11 cellular contexts compared by ENCODE assay signal in genomic region chr10:44725404-44725803, GRCh38.
DNase-seq lines count a peak whose midpoint lies in the region; ATAC-seq, FAIRE-seq and TF ChIP-seq lines count a peak whose summit lies in the region.
"Had no signal": no experiment of that assay in that cellular context is flagged by ENCODE, and none has a peak within 500 bp of the region (broad histone marks: within the 10 kb centered on the region; RNA-seq: fewer than 3 reads in every experiment).

No MANE protein-coding gene starts in this region.

- DNase-seq in AG20443 (ENCODE audit: low spot score) (peak; percentile 48), GM12878 (ENCODE audit: low read depth, low spot score) (no peak), Calu3 (no peak), BE2C (no peak), mesendoderm (no peak), GM13977 (ENCODE audit: low spot score) (no peak)
- DNase-seq: activated naive CD4-positive, alpha-beta T cell treated with anti-CD3 and anti-CD28 coated beads, Interleukin-2, amount 50 U/mL, for 16 hours; spleen had no signal

- no peak overlapping the region for H3K23ac ChIP-seq in mesendoderm (ENCODE audit: low read length)

- H2BK120ac ChIP-seq in mesendoderm (ENCODE audit: low read depth, low read length) = no peak overlapping the region

- H3K36me3 Mint-ChIP-seq in Calu3 (ENCODE audit: insufficient read depth, unreplicated experiment) = no peaks in the 10 kb centered on the region

- intact Hi-C loops in GM12878 (cut with micrococcal nuclease; ENCODE audit: unreplicated experiment) = no loop called here
- intact Hi-C loops in Calu3 (cut with micrococcal nuclease; ENCODE audit: unreplicated experiment) = no loop called here

- no peak overlapping the region for H3K18ac ChIP-seq in mesendoderm (ENCODE audit: low read length)

- H3K27me3 ChIP-seq in GM12878 (replicated peaks in 1 of 2; ENCODE audit: control insufficient read depth in 2 of 2, insufficient read depth in 2 of 2, low read length in 1 of 2) = no peaks in the 10 kb centered on the region
- H3K27me3 ChIP-seq in BE2C = no peaks in the 10 kb centered on the region
- H3K27me3 ChIP-seq in mesendoderm (ENCODE audit: insufficient read depth, low read length, poor library complexity) = no peaks in the 10 kb centered on the region
- H3K27me3 ChIP-seq: spleen had no signal

- peak in 1 of 2 experiments; percentile 10; a peak in 1 of 4 replicates for TF ChIP-seq EP300 in GM12878 (IDR thresholded peaks at IDR 0.05; ENCODE audit: borderline replicate concordance in 1 of 2, control insufficient read depth in 1 of 2, low read depth in 2 of 2, low read length in 2 of 2)

- H3K9ac ChIP-seq in GM12878 (ENCODE audit: control insufficient read depth, insufficient read depth, low read length) = no peak overlapping the region
- no peak overlapping the region for H3K9ac ChIP-seq in mesendoderm (ENCODE audit: low read length)

- no peak overlapping the region for H2BK15ac ChIP-seq in mesendoderm (replicated peaks; ENCODE audit: low read depth)

- POLR2A ChIA-PET in GM12878 (lab: Charles Lee) = no interaction called here

- FAIRE-seq in GM12878 (lab: Jason Lieb, UNC) = no peak
- FAIRE-seq: H1 had no signal

- no peak overlapping the region for H2AK5ac ChIP-seq in mesendoderm (ENCODE audit: low read length)

- no peak overlapping the region for H3K4ac ChIP-seq in mesendoderm (ENCODE audit: low read depth, low read length)

- SMC1A ChIA-PET in GM12878 (lab: Charles Lee; ENCODE audit: uncharacterized antibody, unreplicated experiment) = no interaction called here

- no peaks in the 10 kb centered on the region for H3K27me3 Mint-ChIP-seq in Calu3 (ENCODE audit: unreplicated experiment)

- H3K4me3 ChIP-seq in GM12878 (no peak overlapping the region), BE2C (ENCODE audit: low read depth, low read length) (no peak overlapping the region), mesendoderm (ENCODE audit: low read length) (no peak overlapping the region)
- H3K4me3 ChIP-seq: spleen had no signal

- H3K27ac ChIP-seq in GM12878 (ENCODE audit: control insufficient read depth, insufficient read depth) (no peak overlapping the region), mesendoderm (ENCODE audit: low read depth, low read length) (no peak overlapping the region)
- H3K27ac ChIP-seq: spleen had no signal

- TF ChIP-seq RAD21 in GM12878 (IDR thresholded peaks at IDR 0.05; ENCODE audit: insufficient read depth, low read depth, low read length) = no peak

- H3K9me3 ChIP-seq in GM12878 (replicated peaks; ENCODE audit: control insufficient read depth, insufficient read depth, low read length) (no peaks in the 10 kb centered on the region; the same call in 2 of the 3 replicates), BE2C (no peaks in the 10 kb centered on the region)

- 94% methylated on average over 2 of the region's 2 CpGs for WGBS in GM12878 (ENCODE audit: insufficient coverage, insufficient replicate concordance, low lambda C conversion rate, missing lambda C conversion rate)
- WGBS in mesendoderm (ENCODE audit: extremely low coverage, insufficient coverage, low lambda C conversion rate) = no CpG with 5 or more reads among the region's 2 CpGs

- H4K8ac ChIP-seq in mesendoderm (ENCODE audit: low read depth, low read length) = no peak overlapping the region

- H3K4me1 ChIP-seq in GM12878 (ENCODE audit: control insufficient read depth, insufficient read depth, low read length) (peaks cover 10% of the 10 kb centered on the region), BE2C (no peaks in the 10 kb centered on the region), mesendoderm (ENCODE audit: control insufficient read depth, low read depth, low read length) (no peaks in the 10 kb centered on the region)

- RAD21 ChIA-PET in GM12878 (lab: Charles Lee; ENCODE audit: unreplicated experiment) = no interaction called here

- no peaks in the 10 kb centered on the region for H3K36me3 ChIP-seq in GM12878 (ENCODE audit: control insufficient read depth in 2 of 2, insufficient read depth in 2 of 2, low read length in 1 of 2)
- no peaks in the 10 kb centered on the region for H3K36me3 ChIP-seq in BE2C
- no peaks in the 10 kb centered on the region for H3K36me3 ChIP-seq in mesendoderm (ENCODE audit: control insufficient read depth, insufficient read depth, low read length)
- H3K36me3 ChIP-seq: spleen had no signal

- H3K27ac Mint-ChIP-seq in Calu3 (ENCODE audit: unreplicated experiment) = no peak overlapping the region

- no peak overlapping the region for H3K56ac ChIP-seq in mesendoderm (ENCODE audit: low read length)

- no peak overlapping the region for H3K4me3 Mint-ChIP-seq in Calu3 (ENCODE audit: low read depth, unreplicated experiment)

- CTCF ChIA-PET in GM12878 (lab: Yijun Ruan, JAX) (no interaction called here), Calu3 (lab: Charles Lee) (no interaction called here)

- H4K20me1 ChIP-seq in GM12878 (ENCODE audit: control insufficient read depth, insufficient read depth) = no peaks in the 10 kb centered on the region

- no peak for TF ChIP-seq POLR2A in GM12878 (IDR thresholded peaks at IDR 0.05; ENCODE audit: low read depth, low read length)

- peaks cover 3% of the 10 kb centered on the region for H3K9me3 Mint-ChIP-seq in Calu3 (ENCODE audit: low read depth, unreplicated experiment)

- TF ChIP-seq CTCF in GM12878 (IDR thresholded peaks at IDR 0.05 in 2 of 3, conservative IDR thresholded peaks at IDR 0.05 in 1 of 3; ENCODE audit: control insufficient read depth in 2 of 3, extremely low read depth in 1 of 3, insufficient read depth in 1 of 3, low read depth in 3 of 3, low read length in 3 of 3) (no peak), Calu3 (IDR thresholded peaks at IDR 0.05; ENCODE audit: unreplicated experiment) (no peak), BE2C (IDR thresholded peaks at IDR 0.05; ENCODE audit: low read depth, low read length) (no peak), GM13977 (IDR thresholded peaks at IDR 0.05; ENCODE audit: extremely low read depth, insufficient read depth, missing control alignments) (no peak)

- H3K79me2 ChIP-seq in GM12878 (ENCODE audit: control insufficient read depth, insufficient read depth, low read length) = no peaks in the 10 kb centered on the region
- no peaks in the 10 kb centered on the region for H3K79me2 ChIP-seq in mesendoderm (ENCODE audit: control insufficient read depth, insufficient read depth, low read length)

- no peaks in the 10 kb centered on the region for H3K79me1 ChIP-seq in mesendoderm (ENCODE audit: low read length)

- peaks cover 11% of the 10 kb centered on the region for H3K4me1 Mint-ChIP-seq in Calu3 (ENCODE audit: low read depth, unreplicated experiment)

- H2AFZ ChIP-seq in GM12878 (ENCODE audit: control insufficient read depth, low read depth, low read length) = no peak overlapping the region

- in situ Hi-C loops in GM12878 (cut with MboI) (no loop called here), GM13977 (cut with MboI; ENCODE audit: low pct_unique_long_range_greater_than_20kb, low sequenced_read_pairs, unreplicated experiment) (no loop called here)

- peak overlapping the region; percentile 58 for H3K4me2 ChIP-seq in GM12878 (ENCODE audit: control insufficient read depth, insufficient read depth)
- H3K4me2 ChIP-seq in mesendoderm (ENCODE audit: low read length) = no peak overlapping the region

- ATAC-seq in GM21367 (IDR thresholded peaks at IDR 0.05; ENCODE audit: unreplicated experiment) = peak; percentile 80
- peak; percentile 79 for ATAC-seq in HG03432 (IDR thresholded peaks at IDR 0.05; ENCODE audit: unreplicated experiment)
- ATAC-seq in GM12878 = peak; percentile 89

- H2BK5ac ChIP-seq in mesendoderm (ENCODE audit: low read length) = no peak overlapping the region

- no TSS peak for BruUV-seq in GM12878 (replicated peaks; lab: Mats Ljungman, UMichigan)
- no TSS peak for BruUV-seq in Calu3 (replicated peaks; lab: Mats Ljungman, UMichigan)

- no peak overlapping the region for H4K5ac ChIP-seq in mesendoderm (ENCODE audit: low read length)

TF ChIP-seq in GM12878, 131 proteins besides CTCF, POLR2A, EP300 and RAD21 (continues in another document):
- peak; percentile 82 for TF ChIP-seq SPI1 (IDR thresholded peaks at IDR 0.05; ENCODE audit: borderline replicate concordance, insufficient read depth, low read depth, low read length)
- TF ChIP-seq MEF2B (IDR thresholded peaks at IDR 0.05; ENCODE audit: partially characterized antibody, poor library complexity, severe bottlenecking) = peak; percentile 83
- no peak for TF ChIP-seq ATF2 (IDR thresholded peaks at IDR 0.05; ENCODE audit: low read length)
- no peak for TF ChIP-seq NRF1 (conservative IDR thresholded peaks at IDR 0.05; ENCODE audit: low read depth, low read length)
- 0 out of 2 replicates have a peak, but pooled peaks have one; percentile 19 for TF ChIP-seq MTA2 (IDR thresholded peaks at IDR 0.05; ENCODE audit: low read depth)
- no peak for TF ChIP-seq DPF2 (IDR thresholded peaks at IDR 0.05)
- TF ChIP-seq USF1 (IDR thresholded peaks at IDR 0.05; ENCODE audit: borderline replicate concordance, extremely low read length, insufficient read depth, low read depth, low read length) = no peak
- no peak for TF ChIP-seq USF2 (IDR thresholded peaks at IDR 0.05; ENCODE audit: borderline replicate concordance, low read depth, low read length)
- TF ChIP-seq PAX8 (IDR thresholded peaks at IDR 0.05) = no peak
- no peak for TF ChIP-seq HDAC6 (IDR thresholded peaks at IDR 0.05; ENCODE audit: unreplicated experiment)
